In the genomic region with DNA sequence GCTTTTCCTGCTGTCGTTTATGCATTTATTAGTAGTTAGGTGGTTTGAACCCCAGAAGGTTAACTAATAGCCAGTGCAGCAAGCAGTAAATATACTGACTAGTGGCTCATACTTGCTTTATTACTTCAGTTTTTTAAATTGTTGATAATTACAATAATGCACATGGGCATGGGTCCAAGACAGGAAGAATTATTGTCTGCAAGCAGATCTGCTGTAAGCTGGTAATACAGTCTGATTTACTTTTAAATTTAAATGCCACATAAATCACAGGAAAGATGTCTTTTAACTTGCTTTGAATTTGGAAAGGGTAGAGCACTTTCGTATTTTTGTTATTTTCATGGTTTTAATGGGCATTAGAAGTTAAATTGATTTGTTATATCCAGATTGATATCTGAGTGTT, we compare ENCODE assay signal across 22 cellular contexts.
"Had no signal": no experiment of that assay in that cellular context is flagged by ENCODE, and none has a peak within 500 bp of the region (broad histone marks: within the 10 kb centered on the region; RNA-seq: fewer than 3 reads in every experiment).

No MANE protein-coding gene starts in this region.

- H3K27ac ChIP-seq: foreskin keratinocyte, parathyroid adenoma, right lobe of liver, tibial artery had no signal

- H3K36me3 ChIP-seq: right lobe of liver, tibial artery had no signal

- ATAC-seq: activated CD4-positive, CD25-positive, alpha-beta regulatory T cell treated with anti-CD3 and anti-CD28 coated beads, Interleukin-2, amount 50 U/mL, for 24 hours; activated naive CD8-positive, alpha-beta T cell treated with anti-CD3 and anti-CD28 coated beads, Interleukin-2, amount 50 U/mL, for 24 hours; foreskin keratinocyte; left colon; right lobe of liver; stimulated activated effector memory CD8-positive, alpha-beta T cell treated with anti-CD3 and anti-CD28 coated beads, Interleukin-12 subunit alpha, Interleukin-12 subunit beta, amount 100 ng/mL, for 72 hours; stimulated activated naive CD8-positive, alpha-beta T cell treated with anti-CD3 and anti-CD28 coated beads, Interleukin-15, amount 100 ng/mL, for 72 hours had no signal

- H3K9me3 Mint-ChIP-seq: activated CD4-positive, alpha-beta memory T cell treated with anti-CD3 and anti-CD28 coated beads, Interleukin-2, amount 10 ng/mL, durations not matched to agents 7 days and 5 days; activated CD4-positive, alpha-beta T cell treated with anti-CD3 and anti-CD28 coated beads, Interleukin-2, amount 10 ng/mL, durations not matched to agents 24 days and 14 days; activated naive CD8-positive, alpha-beta T cell treated with anti-CD3 and anti-CD28 coated beads, Interleukin-2, amount 50 U/mL, for 24 hours; memory B cell; stimulated activated effector memory CD8-positive, alpha-beta T cell treated with anti-CD3 and anti-CD28 coated beads, Interleukin-12 subunit alpha, Interleukin-12 subunit beta, amount 100 ng/mL, for 72 hours; stimulated activated naive CD8-positive, alpha-beta T cell treated with anti-CD3 and anti-CD28 coated beads, Interleukin-15, amount 100 ng/mL, for 72 hours had no signal

- H3K27me3 ChIP-seq: foreskin keratinocyte, right lobe of liver, tibial artery had no signal

- H2AFZ ChIP-seq: parathyroid adenoma had no signal

- H3K27me3 Mint-ChIP-seq: activated CD4-positive, alpha-beta memory T cell treated with anti-CD3 and anti-CD28 coated beads, Interleukin-2, amount 10 ng/mL, durations not matched to agents 7 days and 5 days; activated CD4-positive, alpha-beta T cell treated with anti-CD3 and anti-CD28 coated beads, Interleukin-2, amount 10 ng/mL, durations not matched to agents 24 days and 14 days; activated naive CD8-positive, alpha-beta T cell treated with anti-CD3 and anti-CD28 coated beads, Interleukin-2, amount 50 U/mL, for 24 hours; memory B cell; stimulated activated naive CD8-positive, alpha-beta T cell treated with anti-CD3 and anti-CD28 coated beads, Interleukin-15, amount 100 ng/mL, for 72 hours had no signal

- H3K4me3 Mint-ChIP-seq: activated CD4-positive, alpha-beta memory T cell treated with anti-CD3 and anti-CD28 coated beads, Interleukin-2, amount 10 ng/mL, durations not matched to agents 7 days and 5 days; activated CD4-positive, alpha-beta T cell treated with anti-CD3 and anti-CD28 coated beads, Interleukin-2, amount 10 ng/mL, durations not matched to agents 24 days and 14 days; activated naive CD8-positive, alpha-beta T cell treated with anti-CD3 and anti-CD28 coated beads, Interleukin-2, amount 50 U/mL, for 24 hours; memory B cell; nephron; stimulated activated effector memory CD8-positive, alpha-beta T cell treated with anti-CD3 and anti-CD28 coated beads, Interleukin-12 subunit alpha, Interleukin-12 subunit beta, amount 100 ng/mL, for 72 hours; stimulated activated naive CD8-positive, alpha-beta T cell treated with anti-CD3 and anti-CD28 coated beads, Interleukin-15, amount 100 ng/mL, for 72 hours had no signal

- H3K4me1 ChIP-seq: foreskin keratinocyte, parathyroid adenoma had no signal

- H3K4me3 ChIP-seq: right lobe of liver, tibial artery had no signal

- H3K9ac ChIP-seq: parathyroid adenoma had no signal

- H3K4me1 Mint-ChIP-seq: activated CD4-positive, alpha-beta memory T cell treated with anti-CD3 and anti-CD28 coated beads, Interleukin-2, amount 10 ng/mL, durations not matched to agents 7 days and 5 days; stimulated activated effector memory CD8-positive, alpha-beta T cell treated with anti-CD3 and anti-CD28 coated beads, Interleukin-12 subunit alpha, Interleukin-12 subunit beta, amount 100 ng/mL, for 72 hours; stimulated activated naive CD8-positive, alpha-beta T cell treated with anti-CD3 and anti-CD28 coated beads, Interleukin-15, amount 100 ng/mL, for 72 hours had no signal

- H3K36me3 Mint-ChIP-seq: memory B cell; stimulated activated effector memory CD8-positive, alpha-beta T cell treated with anti-CD3 and anti-CD28 coated beads, Interleukin-12 subunit alpha, Interleukin-12 subunit beta, amount 100 ng/mL, for 72 hours had no signal

- H3K9me3 ChIP-seq: right lobe of liver, tibial artery had no signal

- FAIRE-seq: endometrium, keratinocyte, small intestine had no signal

- H3K27ac Mint-ChIP-seq: activated CD4-positive, alpha-beta memory T cell treated with anti-CD3 and anti-CD28 coated beads, Interleukin-2, amount 10 ng/mL, durations not matched to agents 7 days and 5 days; activated CD4-positive, alpha-beta T cell treated with anti-CD3 and anti-CD28 coated beads, Interleukin-2, amount 10 ng/mL, durations not matched to agents 24 days and 14 days; activated naive CD8-positive, alpha-beta T cell treated with anti-CD3 and anti-CD28 coated beads, Interleukin-2, amount 50 U/mL, for 24 hours; memory B cell; stimulated activated effector memory CD8-positive, alpha-beta T cell treated with anti-CD3 and anti-CD28 coated beads, Interleukin-12 subunit alpha, Interleukin-12 subunit beta, amount 100 ng/mL, for 72 hours; stimulated activated naive CD8-positive, alpha-beta T cell treated with anti-CD3 and anti-CD28 coated beads, Interleukin-15, amount 100 ng/mL, for 72 hours had no signal

- DNase-seq: activated CD4-positive, alpha-beta memory T cell treated with anti-CD3 and anti-CD28 coated beads, Interleukin-2, amount 10 ng/mL, durations not matched to agents 7 days and 5 days; activated CD4-positive, alpha-beta T cell treated with anti-CD3 and anti-CD28 coated beads, Interleukin-2, amount 10 ng/mL, durations not matched to agents 24 days and 14 days; activated gamma-delta T cell; activated naive CD4-positive, alpha-beta T cell treated with anti-CD3 and anti-CD28 coated beads, Interleukin-2, amount 50 U/mL, for 16 hours; activated naive CD8-positive, alpha-beta T cell treated with anti-CD3 and anti-CD28 coated beads, Interleukin-2, amount 50 U/mL, for 24 hours; cerebellar nuclear complex; cortex of kidney; effector CD4-positive, alpha-beta T cell; foreskin keratinocyte; left colon; right lobe of liver; small intestine; stimulated activated CD4-positive, alpha-beta T cell treated with anti-CD3 and anti-CD28 coated beads, Interleukin-2, amount 100 ng/mL, for 24 hours; stimulated activated naive CD8-positive, alpha-beta T cell treated with anti-CD3 and anti-CD28 coated beads, Interleukin-15, amount 100 ng/mL, for 72 hours; tibial artery had no signal
